Comparison of ENCODE assay signal across 1 cellular context in genomic region chr9:128912270-128912853, GRCh38.
TF ChIP-seq lines count a peak whose summit lies in the region.

No MANE protein-coding gene starts in this region.

TF ChIP-seq in HEK293, 187 proteins besides CTCF, POLR2A, EP300 and RAD21 (continued from another document):
- no peak for TF ChIP-seq ZBTB26 (tag by site-specific recombination; optimal IDR thresholded peaks at IDR 0.05)
- no peak for TF ChIP-seq ZBTB20 (tag by site-specific recombination; IDR thresholded peaks at IDR 0.05)
- no peak for TF ChIP-seq ZNF362 (tag by site-specific recombination; IDR thresholded peaks at IDR 0.05)
- TF ChIP-seq ZBTB48 (tag by site-specific recombination; IDR thresholded peaks at IDR 0.05): 0 out of 2 replicates have a peak, but pooled peaks have one; percentile 37
- no peak for TF ChIP-seq ZNF585B (tag by site-specific recombination; IDR thresholded peaks at IDR 0.05)
- peak; percentile 98 for TF ChIP-seq ZFHX2 (tag by site-specific recombination; conservative IDR thresholded peaks at IDR 0.05)
- no peak for TF ChIP-seq KLF10 (tag by site-specific recombination; IDR thresholded peaks at IDR 0.05)
- no peak for TF ChIP-seq ZNF239 (tag by site-specific recombination; IDR thresholded peaks at IDR 0.05)
